In genomic region chr21:38315155-38315554, GRCh38 we compare ENCODE assay signal across 19 cellular contexts. TPM values are rescaled to one million over a fixed set of nuclear protein-coding genes. Genes with fewer than 3 reads are reported as not detected.
"Had no signal": no experiment of that assay in that cellular context is flagged by ENCODE, and none has a peak within 500 bp of the region (broad histone marks: within the 10 kb centered on the region; RNA-seq: fewer than 3 reads in every experiment).

No MANE protein-coding gene starts in this region.

- H3K4me1 ChIP-seq: colonic mucosa had no signal

- H3K36me3 Mint-ChIP-seq: activated naive CD8-positive, alpha-beta T cell treated with anti-CD3 and anti-CD28 coated beads, Interleukin-2, amount 10 ng/mL, durations not matched to agents 7 days and 5 days; natural killer cell treated with Interleukin-12 subunit alpha and Interleukin-12 subunit beta and Interleukin-15 and Interleukin-18, amount 100 ng/mL, for 72 hours; T-cell had no signal

- H3K4me1 Mint-ChIP-seq: activated naive CD8-positive, alpha-beta T cell treated with anti-CD3 and anti-CD28 coated beads, Interleukin-2, amount 10 ng/mL, durations not matched to agents 7 days and 5 days had no signal

- H3K4me3 ChIP-seq: cardiac muscle cell, colonic mucosa, ovary, SK-N-MC, spleen had no signal

- DNase-seq: activated CD8-positive, alpha-beta memory T cell treated with anti-CD3 and anti-CD28 coated beads, Interleukin-2, amount 50 U/mL, for 48 hours; activated CD8-positive, alpha-beta T cell treated with anti-CD3 and anti-CD28 coated beads, Interleukin-2, amount 10 ng/mL, durations not matched to agents 7 days and 5 days; activated naive CD8-positive, alpha-beta T cell treated with anti-CD3 and anti-CD28 coated beads, Interleukin-2, amount 10 ng/mL, durations not matched to agents 7 days and 5 days; anterior cingulate cortex; colonic mucosa; left colon; mammary epithelial cell; ovary; retina; spleen; stimulated activated CD4-positive, alpha-beta T cell treated with anti-CD3 and anti-CD28 coated beads, Interleukin-1b, Interleukin-23, amount 100 ng/mL, for 48 hours; stimulated activated naive CD4-positive, alpha-beta T cell treated with Interleukin-2 at 50 U/mL for 16 hours; T-cell; T1000 had no signal

- H3K9me3 ChIP-seq: colonic mucosa, ovary, spleen had no signal

- H3K36me3 ChIP-seq: cardiac muscle cell, colonic mucosa, ovary, spleen had no signal

- H3K4me3 Mint-ChIP-seq: activated CD8-positive, alpha-beta T cell treated with anti-CD3 and anti-CD28 coated beads, Interleukin-2, amount 10 ng/mL, durations not matched to agents 7 days and 5 days; activated naive CD8-positive, alpha-beta T cell treated with anti-CD3 and anti-CD28 coated beads, Interleukin-2, amount 10 ng/mL, durations not matched to agents 7 days and 5 days; natural killer cell treated with Interleukin-12 subunit alpha and Interleukin-12 subunit beta and Interleukin-15 and Interleukin-18, amount 100 ng/mL, for 72 hours; T-cell had no signal

- H3K27ac ChIP-seq: cardiac muscle cell, colonic mucosa, ovary, SK-N-MC, spleen, VCaP had no signal

- H3K27ac Mint-ChIP-seq: activated CD8-positive, alpha-beta T cell treated with anti-CD3 and anti-CD28 coated beads, Interleukin-2, amount 10 ng/mL, durations not matched to agents 7 days and 5 days; activated naive CD8-positive, alpha-beta T cell treated with anti-CD3 and anti-CD28 coated beads, Interleukin-2, amount 10 ng/mL, durations not matched to agents 7 days and 5 days; natural killer cell treated with Interleukin-12 subunit alpha and Interleukin-12 subunit beta and Interleukin-15 and Interleukin-18, amount 100 ng/mL, for 72 hours; T-cell had no signal

- ATAC-seq: activated CD8-positive, alpha-beta T cell treated with anti-CD3 and anti-CD28 coated beads, Interleukin-2, amount 10 ng/mL, durations not matched to agents 7 days and 5 days; left colon; natural killer cell treated with Interleukin-12 subunit alpha and Interleukin-12 subunit beta and Interleukin-15 and Interleukin-18, amount 100 ng/mL, for 72 hours; T-cell had no signal

- H3K27me3 ChIP-seq: cardiac muscle cell, colonic mucosa, ovary, spleen had no signal

- H3K9me3 Mint-ChIP-seq: activated naive CD8-positive, alpha-beta T cell treated with anti-CD3 and anti-CD28 coated beads, Interleukin-2, amount 10 ng/mL, durations not matched to agents 7 days and 5 days; natural killer cell treated with Interleukin-12 subunit alpha and Interleukin-12 subunit beta and Interleukin-15 and Interleukin-18, amount 100 ng/mL, for 72 hours had no signal

RNA-seq across cellular contexts. Expression of gene KCNJ15, which starts 58.4 kb away (rescaled TPM):
- total RNA-seq: activated CD8-positive, alpha-beta T cell treated with anti-CD3 and anti-CD28 coated beads, Interleukin-2, amount 10 ng/mL, durations not matched to agents 7 days and 5 days; activated naive CD8-positive, alpha-beta T cell treated with anti-CD3 and anti-CD28 coated beads, Interleukin-2, amount 10 ng/mL, durations not matched to agents 7 days and 5 days; cardiac muscle cell; natural killer cell treated with Interleukin-12 subunit alpha and Interleukin-12 subunit beta and Interleukin-15 and Interleukin-18, amount 100 ng/mL, for 72 hours; temporal lobe had no signal
